ENCODE assay signal across 2 cellular contexts in the genomic region with DNA sequence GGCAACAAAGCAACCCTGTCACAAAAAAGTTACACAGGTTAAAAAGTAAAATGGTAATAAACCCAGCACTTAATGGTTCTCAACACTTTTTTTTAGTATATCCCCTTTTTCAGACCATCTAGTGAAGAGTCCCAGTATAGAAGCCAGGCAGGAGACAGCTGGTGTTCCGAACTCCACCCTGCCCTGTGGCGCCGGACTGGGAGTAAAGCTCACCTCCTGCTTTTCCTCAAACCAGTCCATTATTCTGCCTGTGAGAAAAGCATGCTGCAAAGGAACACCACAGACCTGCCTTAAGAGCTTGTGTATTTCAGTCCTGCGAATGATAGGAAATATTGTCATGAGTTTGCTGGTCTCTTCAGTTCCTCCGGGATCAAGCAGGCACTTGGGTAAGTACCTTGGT.
TF ChIP-seq lines count a peak whose summit lies in the region.

No MANE protein-coding gene starts in this region.

TF ChIP-seq in SK-N-SH treated with all-trans-retinoic acid at 6 μM for 48 hours, 23 proteins besides CTCF, POLR2A, EP300 and RAD21 (continued from another document):
- TF ChIP-seq, protein P1, sequence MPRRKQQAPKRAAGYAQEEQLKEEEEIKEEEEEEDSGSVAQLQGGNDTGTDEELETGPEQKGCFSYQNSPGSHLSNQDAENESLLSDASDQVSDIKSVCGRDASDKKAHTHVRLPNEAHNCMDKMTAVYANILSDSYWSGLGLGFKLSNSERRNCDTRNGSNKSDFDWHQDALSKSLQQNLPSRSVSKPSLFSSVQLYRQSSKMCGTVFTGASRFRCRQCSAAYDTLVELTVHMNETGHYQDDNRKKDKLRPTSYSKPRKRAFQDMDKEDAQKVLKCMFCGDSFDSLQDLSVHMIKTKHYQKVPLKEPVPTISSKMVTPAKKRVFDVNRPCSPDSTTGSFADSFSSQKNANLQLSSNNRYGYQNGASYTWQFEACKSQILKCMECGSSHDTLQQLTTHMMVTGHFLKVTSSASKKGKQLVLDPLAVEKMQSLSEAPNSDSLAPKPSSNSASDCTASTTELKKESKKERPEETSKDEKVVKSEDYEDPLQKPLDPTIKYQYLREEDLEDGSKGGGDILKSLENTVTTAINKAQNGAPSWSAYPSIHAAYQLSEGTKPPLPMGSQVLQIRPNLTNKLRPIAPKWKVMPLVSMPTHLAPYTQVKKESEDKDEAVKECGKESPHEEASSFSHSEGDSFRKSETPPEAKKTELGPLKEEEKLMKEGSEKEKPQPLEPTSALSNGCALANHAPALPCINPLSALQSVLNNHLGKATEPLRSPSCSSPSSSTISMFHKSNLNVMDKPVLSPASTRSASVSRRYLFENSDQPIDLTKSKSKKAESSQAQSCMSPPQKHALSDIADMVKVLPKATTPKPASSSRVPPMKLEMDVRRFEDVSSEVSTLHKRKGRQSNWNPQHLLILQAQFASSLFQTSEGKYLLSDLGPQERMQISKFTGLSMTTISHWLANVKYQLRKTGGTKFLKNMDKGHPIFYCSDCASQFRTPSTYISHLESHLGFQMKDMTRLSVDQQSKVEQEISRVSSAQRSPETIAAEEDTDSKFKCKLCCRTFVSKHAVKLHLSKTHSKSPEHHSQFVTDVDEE (CRISPR knock-in tag; IDR thresholded peaks at IDR 0.05): no peak
- TF ChIP-seq ARNTL (CRISPR knock-in tag; IDR thresholded peaks at IDR 0.05; ENCODE audit: borderline replicate concordance, low read depth): no peak
- TF ChIP-seq ESRRG (CRISPR knock-in tag; IDR thresholded peaks at IDR 0.05): no peak
- TF ChIP-seq ZNF8 (CRISPR knock-in tag; IDR thresholded peaks at IDR 0.05): no peak
- no peak for TF ChIP-seq ZC3H10 (CRISPR knock-in tag; IDR thresholded peaks at IDR 0.05)
- no peak for TF ChIP-seq GLIS3 (CRISPR knock-in tag; IDR thresholded peaks at IDR 0.05)
- TF ChIP-seq, protein P2, sequence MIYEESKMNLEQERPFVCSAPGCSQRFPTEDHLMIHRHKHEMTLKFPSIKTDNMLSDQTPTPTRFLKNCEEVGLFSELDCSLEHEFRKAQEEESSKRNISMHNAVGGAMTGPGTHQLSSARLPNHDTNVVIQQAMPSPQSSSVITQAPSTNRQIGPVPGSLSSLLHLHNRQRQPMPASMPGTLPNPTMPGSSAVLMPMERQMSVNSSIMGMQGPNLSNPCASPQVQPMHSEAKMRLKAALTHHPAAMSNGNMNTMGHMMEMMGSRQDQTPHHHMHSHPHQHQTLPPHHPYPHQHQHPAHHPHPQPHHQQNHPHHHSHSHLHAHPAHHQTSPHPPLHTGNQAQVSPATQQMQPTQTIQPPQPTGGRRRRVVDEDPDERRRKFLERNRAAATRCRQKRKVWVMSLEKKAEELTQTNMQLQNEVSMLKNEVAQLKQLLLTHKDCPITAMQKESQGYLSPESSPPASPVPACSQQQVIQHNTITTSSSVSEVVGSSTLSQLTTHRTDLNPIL (CRISPR knock-in tag; IDR thresholded peaks at IDR 0.05; ENCODE audit: low read depth): no peak
- no peak for TF ChIP-seq ISL1 (CRISPR knock-in tag; IDR thresholded peaks at IDR 0.05)
- TF ChIP-seq CSDC2 (CRISPR knock-in tag; IDR thresholded peaks at IDR 0.05): no peak
- no peak for TF ChIP-seq BACH2 (CRISPR knock-in tag; IDR thresholded peaks at IDR 0.05; ENCODE audit: borderline replicate concordance)
- TF ChIP-seq, protein P3, sequence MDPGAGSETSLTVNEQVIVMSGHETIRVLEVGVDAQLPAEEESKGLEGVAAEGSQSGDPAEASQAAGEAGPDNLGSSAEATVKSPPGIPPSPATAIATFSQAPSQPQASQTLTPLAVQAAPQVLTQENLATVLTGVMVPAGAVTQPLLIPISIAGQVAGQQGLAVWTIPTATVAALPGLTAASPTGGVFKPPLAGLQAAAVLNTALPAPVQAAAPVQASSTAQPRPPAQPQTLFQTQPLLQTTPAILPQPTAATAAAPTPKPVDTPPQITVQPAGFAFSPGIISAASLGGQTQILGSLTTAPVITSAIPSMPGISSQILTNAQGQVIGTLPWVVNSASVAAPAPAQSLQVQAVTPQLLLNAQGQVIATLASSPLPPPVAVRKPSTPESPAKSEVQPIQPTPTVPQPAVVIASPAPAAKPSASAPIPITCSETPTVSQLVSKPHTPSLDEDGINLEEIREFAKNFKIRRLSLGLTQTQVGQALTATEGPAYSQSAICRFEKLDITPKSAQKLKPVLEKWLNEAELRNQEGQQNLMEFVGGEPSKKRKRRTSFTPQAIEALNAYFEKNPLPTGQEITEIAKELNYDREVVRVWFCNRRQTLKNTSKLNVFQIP (CRISPR knock-in tag; IDR thresholded peaks at IDR 0.05; ENCODE audit: borderline replicate concordance, low read depth): no peak
- TF ChIP-seq OSR1 (CRISPR knock-in tag; IDR thresholded peaks at IDR 0.05): no peak
- no peak for TF ChIP-seq PPARA (CRISPR knock-in tag; IDR thresholded peaks at IDR 0.05; ENCODE audit: borderline replicate concordance)
- TF ChIP-seq ZNF70 (CRISPR knock-in tag; IDR thresholded peaks at IDR 0.05): no peak
- TF ChIP-seq SNAI2 (CRISPR knock-in tag; IDR thresholded peaks at IDR 0.05): no peak
- no peak for TF ChIP-seq ZFP30 (CRISPR knock-in tag; IDR thresholded peaks at IDR 0.05)
- no peak for TF ChIP-seq RARB (CRISPR knock-in tag; IDR thresholded peaks at IDR 0.05)

TF ChIP-seq in SK-N-SH, 30 proteins besides CTCF, POLR2A, EP300 and RAD21 (continued from another document):
- TF ChIP-seq, protein P4, sequence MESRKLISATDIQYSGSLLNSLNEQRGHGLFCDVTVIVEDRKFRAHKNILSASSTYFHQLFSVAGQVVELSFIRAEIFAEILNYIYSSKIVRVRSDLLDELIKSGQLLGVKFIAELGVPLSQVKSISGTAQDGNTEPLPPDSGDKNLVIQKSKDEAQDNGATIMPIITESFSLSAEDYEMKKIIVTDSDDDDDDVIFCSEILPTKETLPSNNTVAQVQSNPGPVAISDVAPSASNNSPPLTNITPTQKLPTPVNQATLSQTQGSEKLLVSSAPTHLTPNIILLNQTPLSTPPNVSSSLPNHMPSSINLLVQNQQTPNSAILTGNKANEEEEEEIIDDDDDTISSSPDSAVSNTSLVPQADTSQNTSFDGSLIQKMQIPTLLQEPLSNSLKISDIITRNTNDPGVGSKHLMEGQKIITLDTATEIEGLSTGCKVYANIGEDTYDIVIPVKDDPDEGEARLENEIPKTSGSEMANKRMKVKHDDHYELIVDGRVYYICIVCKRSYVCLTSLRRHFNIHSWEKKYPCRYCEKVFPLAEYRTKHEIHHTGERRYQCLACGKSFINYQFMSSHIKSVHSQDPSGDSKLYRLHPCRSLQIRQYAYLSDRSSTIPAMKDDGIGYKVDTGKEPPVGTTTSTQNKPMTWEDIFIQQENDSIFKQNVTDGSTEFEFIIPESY (IDR thresholded peaks at IDR 0.05; ENCODE audit: borderline replicate concordance, low read depth): no peak
- no peak for TF ChIP-seq SMC3 (IDR thresholded peaks at IDR 0.05; ENCODE audit: low read depth, low read length)
- TF ChIP-seq RFX5 (IDR thresholded peaks at IDR 0.05; ENCODE audit: low read length): no peak
- TF ChIP-seq RXRA (IDR thresholded peaks at IDR 0.05; ENCODE audit: borderline replicate concordance, low read depth): no peak
- TF ChIP-seq ELF1 (IDR thresholded peaks at IDR 0.05): no peak
- TF ChIP-seq TAF1 (IDR thresholded peaks at IDR 0.05; ENCODE audit: borderline replicate concordance, low read depth, low read length): no peak
- TF ChIP-seq SIN3A (IDR thresholded peaks at IDR 0.05; ENCODE audit: borderline replicate concordance, low read depth, low read length): no peak
- TF ChIP-seq, protein P5, sequence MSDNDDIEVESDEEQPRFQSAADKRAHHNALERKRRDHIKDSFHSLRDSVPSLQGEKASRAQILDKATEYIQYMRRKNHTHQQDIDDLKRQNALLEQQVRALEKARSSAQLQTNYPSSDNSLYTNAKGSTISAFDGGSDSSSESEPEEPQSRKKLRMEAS (IDR thresholded peaks at IDR 0.05; ENCODE audit: low read depth): no peak
- TF ChIP-seq FOXM1 (IDR thresholded peaks at IDR 0.05; ENCODE audit: low read depth): no peak
- TF ChIP-seq NFIC (IDR thresholded peaks at IDR 0.05; ENCODE audit: borderline replicate concordance): no peak
- TF ChIP-seq EZH2phosphoT487 (IDR thresholded peaks at IDR 0.05; ENCODE audit: borderline replicate concordance, low read depth): no peak
- TF ChIP-seq TCF12 (IDR thresholded peaks at IDR 0.05): no peak
- no peak for TF ChIP-seq GATA2 (CRISPR knock-in tag; IDR thresholded peaks at IDR 0.05)
- TF ChIP-seq JUND (IDR thresholded peaks at IDR 0.05): no peak
- TF ChIP-seq POLR2AphosphoS5 (IDR thresholded peaks at IDR 0.05; ENCODE audit: low read depth, low read length): no peak
